31 cellular contexts compared by ENCODE assay signal in the genomic region with DNA sequence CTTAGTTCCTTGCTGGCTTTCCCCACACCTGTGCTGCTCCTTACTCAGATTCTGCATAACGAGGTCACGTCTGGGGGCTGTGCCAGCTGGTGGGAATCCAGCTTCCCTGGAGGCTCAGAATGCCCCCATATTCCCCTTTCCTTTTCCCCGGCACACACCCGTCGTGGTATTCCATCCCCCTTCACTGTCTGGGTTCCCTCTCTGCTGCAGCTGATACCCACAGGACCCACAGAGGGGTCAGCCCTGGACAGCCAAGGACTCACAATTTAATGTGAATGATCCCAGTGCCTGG. TPM values are rescaled to one million over a fixed set of nuclear protein-coding genes. Genes with fewer than 3 reads are reported as not detected.
A peak's percentile ranks its signal among the peaks of the same experiment; 100 is the strongest.
DNase-seq lines count a peak whose midpoint lies in the region; ATAC-seq and TF ChIP-seq lines count a peak whose summit lies in the region.
"Had no signal": no experiment of that assay in that cellular context is flagged by ENCODE, and none has a peak within 500 bp of the region (broad histone marks: within the 10 kb centered on the region; RNA-seq: fewer than 3 reads in every experiment).

No MANE protein-coding gene starts in this region.

- H3K27me3 ChIP-seq in psoas muscle (ENCODE audit: insufficient read depth in 3 of 3, low read length in 2 of 3) (no peaks in the 10 kb centered on the region), PC-3 (ENCODE audit: low read length) (no peaks in the 10 kb centered on the region)
- peaks cover 10% of the 10 kb centered on the region for H3K27me3 ChIP-seq in CD8-positive, alpha-beta T cell (ENCODE audit: insufficient read depth, low read length)

- H3K4me3 Mint-ChIP-seq in CD8-positive, alpha-beta T cell: no peak overlapping the region
- H3K4me3 Mint-ChIP-seq: activated CD4-positive, alpha-beta memory T cell treated with anti-CD3 and anti-CD28 coated beads, Interleukin-2, amount 10 ng/mL, durations not matched to agents 7 days and 5 days; CD14-positive monocyte; memory B cell; stimulated activated naive CD8-positive, alpha-beta T cell treated with anti-CD3 and anti-CD28 coated beads, Interleukin-15, amount 100 ng/mL, for 72 hours; type B pancreatic cell had no signal

- ATAC-seq in psoas muscle: no peak
- ATAC-seq in PC-3: no peak
- no peak for ATAC-seq in CD8-positive, alpha-beta T cell
- ATAC-seq: K562; Panc1; stimulated activated naive CD8-positive, alpha-beta T cell treated with anti-CD3 and anti-CD28 coated beads, Interleukin-15, amount 100 ng/mL, for 72 hours had no signal

- H3K4me2 ChIP-seq in PC-3 (ENCODE audit: low read length): no peak overlapping the region
- H3K4me2 ChIP-seq: smooth muscle cell had no signal

- POLR2A ChIA-PET in HEK293 (lab: Yijun Ruan, JAX) (interaction anchor here (0.8 kb wide), 1 partner anchor 134 kb away, joined by 3 read pairs; no protein-coding TSS in a partner anchor), PC-3 (lab: Charles Lee; ENCODE audit: unreplicated experiment) (no interaction called here)
- POLR2A ChIA-PET in CD8-positive, alpha-beta T cell (lab: Charles Lee): no interaction called here

- no peaks in the 10 kb centered on the region for H4K20me1 ChIP-seq in PC-3 (ENCODE audit: low read length)

- H3K4me3 ChIP-seq in HEK293 (ENCODE audit: low read depth, low read length) (no peak overlapping the region), psoas muscle (no peak overlapping the region), PC-3 (ENCODE audit: low read length) (no peak overlapping the region)
- H3K4me3 ChIP-seq in CD8-positive, alpha-beta T cell (ENCODE audit: low read depth, low read length): no peak overlapping the region
- H3K4me3 ChIP-seq: K562, smooth muscle cell had no signal

- no peaks in the 10 kb centered on the region for H3K36me3 Mint-ChIP-seq in CD8-positive, alpha-beta T cell
- H3K36me3 Mint-ChIP-seq: CD14-positive monocyte, memory B cell, type B pancreatic cell had no signal

- intact Hi-C loops in psoas muscle (cut with DNase I) (no loop called here), PC-3 (cut with micrococcal nuclease) (no loop called here)
- intact Hi-C loops in CD8-positive, alpha-beta T cell (cut with DNase I, micrococcal nuclease): no loop called here

- peaks cover 52% of the 10 kb centered on the region for H3K27me3 Mint-ChIP-seq in CD8-positive, alpha-beta T cell (ENCODE audit: low read depth)

- H3K9me3 Mint-ChIP-seq in CD8-positive, alpha-beta T cell: peaks cover 4% of the 10 kb centered on the region
- H3K9me3 Mint-ChIP-seq: activated CD4-positive, alpha-beta memory T cell treated with anti-CD3 and anti-CD28 coated beads, Interleukin-2, amount 10 ng/mL, durations not matched to agents 7 days and 5 days; nephron; stimulated activated naive CD8-positive, alpha-beta T cell treated with anti-CD3 and anti-CD28 coated beads, Interleukin-15, amount 100 ng/mL, for 72 hours; type B pancreatic cell had no signal

- H3K9ac ChIP-seq in PC-3 (ENCODE audit: low read length): no peak overlapping the region

- no peaks in the 10 kb centered on the region for H3K9me2 ChIP-seq in PC-3 (replicated peaks; ENCODE audit: low read length)

- BruUV-seq in PC-3 (replicated peaks; lab: Mats Ljungman, UMichigan): no TSS peak

- 1 to 5% (median 2%) methylated on average over 5 of the region's 5 CpGs for WGBS in psoas muscle, 3 donors

- no peaks in the 10 kb centered on the region for H3K9me3 ChIP-seq in HEK293 (ENCODE audit: control insufficient read depth, insufficient read depth, low read depth, low read length)
- H3K9me3 ChIP-seq in psoas muscle: no peaks in the 10 kb centered on the region
- no peaks in the 10 kb centered on the region for H3K9me3 ChIP-seq in PC-3 (ENCODE audit: low read length)
- H3K9me3 ChIP-seq in CD8-positive, alpha-beta T cell (ENCODE audit: low read length): no peaks in the 10 kb centered on the region

- no peaks in the 10 kb centered on the region for H3K4me1 Mint-ChIP-seq in CD8-positive, alpha-beta T cell (ENCODE audit: low read depth)
- H3K4me1 Mint-ChIP-seq: activated CD4-positive, alpha-beta memory T cell treated with anti-CD3 and anti-CD28 coated beads, Interleukin-2, amount 10 ng/mL, durations not matched to agents 7 days and 5 days; CD14-positive monocyte; memory B cell; stimulated activated naive CD8-positive, alpha-beta T cell treated with anti-CD3 and anti-CD28 coated beads, Interleukin-15, amount 100 ng/mL, for 72 hours had no signal

- H3K36me3 ChIP-seq in HEK293 (ENCODE audit: control insufficient read depth in 2 of 2, insufficient read depth in 1 of 2, low read length in 2 of 2): no peaks in the 10 kb centered on the region
- H3K36me3 ChIP-seq in psoas muscle (ENCODE audit: insufficient read depth in 1 of 2, low read depth in 1 of 2): no peaks in the 10 kb centered on the region
- H3K36me3 ChIP-seq in PC-3 (ENCODE audit: low read depth, low read length): no peaks in the 10 kb centered on the region
- no peaks in the 10 kb centered on the region for H3K36me3 ChIP-seq in CD8-positive, alpha-beta T cell (ENCODE audit: insufficient read depth, low read length)
- H3K36me3 ChIP-seq: brain microvascular endothelial cell had no signal

- peaks cover 7% of the 10 kb centered on the region; the same call in 1 of the 2 replicates for H3K4me1 ChIP-seq in HEK293 (ENCODE audit: control insufficient read depth, insufficient read depth, low read length)
- peaks cover 12% of the 10 kb centered on the region for H3K4me1 ChIP-seq in psoas muscle
- peaks cover 4% of the 10 kb centered on the region for H3K4me1 ChIP-seq in PC-3 (ENCODE audit: insufficient read depth, low read length)
- H3K4me1 ChIP-seq in CD8-positive, alpha-beta T cell (ENCODE audit: insufficient read depth, low read length): no peaks in the 10 kb centered on the region

- H3K79me2 ChIP-seq in PC-3 (ENCODE audit: low read length): peaks cover 7% of the 10 kb centered on the region

- CTCF ChIA-PET in HEK293 (lab: Yijun Ruan, JAX) (interaction anchor here (0.7 to 1.1 kb wide), 4 partner anchors 9 to 103 kb away, joined by 3 to 5 read pairs (median 4); no protein-coding TSS in a partner anchor), PC-3 (lab: Charles Lee) (no interaction called here)
- CTCF ChIA-PET in CD8-positive, alpha-beta T cell (lab: Charles Lee): interaction anchor here (0.9 kb wide), 1 partner anchor 13 kb away, joined by 3 read pairs; no protein-coding TSS in a partner anchor

- no peaks in the 10 kb centered on the region for H3F3A ChIP-seq in PC-3 (ENCODE audit: low read length, unreplicated experiment)

- no peak overlapping the region for H2AFZ ChIP-seq in PC-3 (ENCODE audit: low read length)

- DNase-seq in psoas muscle (no peak), DMS153 treated with DMSO at 0.1 percent for 48 hours (lab: John Stamatoyannopoulos, UW; ENCODE audit: unreplicated experiment) (no peak), PC-3 (no peak), anterior cingulate cortex (lab: John Stamatoyannopoulos, UW) (no peak)
- DNase-seq in CD8-positive, alpha-beta T cell: no peak
- DNase-seq: activated CD4-positive, alpha-beta memory T cell treated with anti-CD3 and anti-CD28 coated beads, Interleukin-2, amount 10 ng/mL, durations not matched to agents 7 days and 5 days; activated CD8-positive, alpha-beta memory T cell treated with anti-CD3 and anti-CD28 coated beads, Interleukin-2, amount 50 U/mL, for 4 hours; activated naive CD4-positive, alpha-beta T cell; brain microvascular endothelial cell; Calu3; NCI-H1092; NCI-H1930; NCI-H526; retina; SIG-M5; stimulated activated CD4-positive, alpha-beta T cell treated with anti-CD3 and anti-CD28 coated beads, Interleukin-1b, Interleukin-23, amount 100 ng/mL, for 48 hours; stimulated activated naive CD8-positive, alpha-beta T cell treated with anti-CD3 and anti-CD28 coated beads, Interleukin-15, amount 100 ng/mL, for 72 hours had no signal

- H3K27ac Mint-ChIP-seq in CD8-positive, alpha-beta T cell: no peak overlapping the region
- H3K27ac Mint-ChIP-seq: activated CD4-positive, alpha-beta memory T cell treated with anti-CD3 and anti-CD28 coated beads, Interleukin-2, amount 10 ng/mL, durations not matched to agents 7 days and 5 days; memory B cell; nephron; stimulated activated naive CD8-positive, alpha-beta T cell treated with anti-CD3 and anti-CD28 coated beads, Interleukin-15, amount 100 ng/mL, for 72 hours; type B pancreatic cell had no signal

- no peak for TF ChIP-seq CTCF in 22Rv1 (IDR thresholded peaks at IDR 0.05)
- no peak for TF ChIP-seq CTCF in HEK293 (tag by site-specific recombination; IDR thresholded peaks at IDR 0.05)
- TF ChIP-seq CTCF in psoas muscle (IDR thresholded peaks at IDR 0.05): no peak
- no peak for TF ChIP-seq CTCF in PC-3 (conservative IDR thresholded peaks at IDR 0.05; ENCODE audit: low read depth, low read length)
- TF ChIP-seq CTCF in CD8-positive, alpha-beta T cell (IDR thresholded peaks at IDR 0.05): no peak

- H3K27ac ChIP-seq in 22Rv1: peak overlapping the region; percentile 23; the same call in 1 of the 2 replicates
- H3K27ac ChIP-seq in HEK293 (ENCODE audit: extremely low read depth, low read depth, low read length): no peak overlapping the region
- H3K27ac ChIP-seq in cingulate gyrus (ENCODE audit: low read depth, low read length): peak overlapping the region; percentile 49
- peak overlapping the region; percentile 66 for H3K27ac ChIP-seq in psoas muscle
- no peak overlapping the region for H3K27ac ChIP-seq in PC-3 (ENCODE audit: low read length)
- no peak overlapping the region for H3K27ac ChIP-seq in CD8-positive, alpha-beta T cell (ENCODE audit: low read depth, low read length)
- H3K27ac ChIP-seq: brain microvascular endothelial cell had no signal

TF ChIP-seq in HEK293, 187 proteins besides CTCF, POLR2A, EP300 and RAD21 (continues in another document):
- TF ChIP-seq ZNF670 (tag by site-specific recombination; IDR thresholded peaks at IDR 0.05; ENCODE audit: low read depth): no peak
- TF ChIP-seq RBAK (tag by site-specific recombination; IDR thresholded peaks at IDR 0.05): no peak
- TF ChIP-seq, protein P1, sequence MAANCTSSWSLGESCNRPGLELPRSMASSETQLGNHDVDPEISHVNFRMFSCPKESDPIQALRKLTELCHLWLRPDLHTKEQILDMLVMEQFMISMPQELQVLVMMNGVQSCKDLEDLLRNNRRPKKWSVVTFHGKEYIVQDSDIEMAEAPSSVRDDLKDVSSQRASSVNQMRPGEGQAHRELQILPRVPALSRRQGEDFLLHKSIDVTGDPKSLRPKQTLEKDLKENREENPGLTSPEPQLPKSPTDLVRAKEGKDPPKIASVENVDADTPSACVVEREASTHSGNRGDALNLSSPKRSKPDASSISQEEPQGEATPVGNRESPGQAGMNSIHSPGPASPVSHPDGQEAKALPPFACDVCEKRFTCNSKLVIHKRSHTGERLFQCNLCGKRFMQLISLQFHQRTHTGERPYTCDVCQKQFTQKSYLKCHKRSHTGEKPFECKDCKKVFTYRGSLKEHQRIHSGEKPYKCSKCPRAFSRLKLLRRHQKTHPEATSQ (tag by site-specific recombination; IDR thresholded peaks at IDR 0.05): no peak
- peak; percentile 52; the same call in 1 of the 2 replicates for TF ChIP-seq ZNF335 (tag by site-specific recombination; conservative IDR thresholded peaks at IDR 0.05)

RNA-seq across cellular contexts. Expression of gene MYH14, which starts 4.2 kb away (rescaled TPM):
- total RNA-seq in psoas muscle (100 to 1,000 TPM; 164 to 298 (median 192) TPM), PC-3 (2014; rRNA removed) (20.2 and 28.5 TPM in 2 replicates)
- 100 to 1,000 TPM in 1 of 3 donors, 10 to 100 TPM in 2; 55.4 to 154 (median 93.1) TPM for polyA plus RNA-seq in psoas muscle
- not detected for total RNA-seq in CD8-positive, alpha-beta T cell
- total RNA-seq: activated CD4-positive, alpha-beta memory T cell treated with anti-CD3 and anti-CD28 coated beads, Interleukin-2, amount 10 ng/mL, durations not matched to agents 7 days and 5 days; osteocyte had no signal
- polyA plus RNA-seq: AG04450, CD14-positive monocyte had no signal

RNA-seq across cellular contexts. Expression of gene IZUMO2, which starts 36.1 kb away (rescaled TPM):
- total RNA-seq in psoas muscle (not detected), PC-3 (2014; rRNA removed) (not detected in 2 replicates)
- polyA plus RNA-seq in psoas muscle: not detected
- not detected for total RNA-seq in CD8-positive, alpha-beta T cell
- total RNA-seq: activated CD4-positive, alpha-beta memory T cell treated with anti-CD3 and anti-CD28 coated beads, Interleukin-2, amount 10 ng/mL, durations not matched to agents 7 days and 5 days; Calu3; Daoy; K562; osteocyte; smooth muscle cell had no signal
- polyA plus RNA-seq: adipose tissue, AG04450, CD14-positive monocyte, K562, smooth muscle cell had no signal

Comparison
In these comparisons a context has a peak if more than half of its experiments do, and no peak if none do; other contexts are left out.
1. H3K27ac ChIP-seq: peak in 22Rv1 (single experiment), cingulate gyrus (single experiment) and psoas muscle (single experiment); none in HEK293 (single experiment), PC-3 (single experiment) and CD8-positive, alpha-beta T cell (single experiment).
2. RNA of gene MYH14, which starts 4.2 kb away (total RNA-seq): 164 to 298 TPM in psoas muscle and 20.2 to 28.5 TPM in PC-3; not detected in CD8-positive, alpha-beta T cell; every median in the first group is over 10 times any median in the second.